Comparison of ENCODE assay signal across 8 cellular contexts in the genomic region with DNA sequence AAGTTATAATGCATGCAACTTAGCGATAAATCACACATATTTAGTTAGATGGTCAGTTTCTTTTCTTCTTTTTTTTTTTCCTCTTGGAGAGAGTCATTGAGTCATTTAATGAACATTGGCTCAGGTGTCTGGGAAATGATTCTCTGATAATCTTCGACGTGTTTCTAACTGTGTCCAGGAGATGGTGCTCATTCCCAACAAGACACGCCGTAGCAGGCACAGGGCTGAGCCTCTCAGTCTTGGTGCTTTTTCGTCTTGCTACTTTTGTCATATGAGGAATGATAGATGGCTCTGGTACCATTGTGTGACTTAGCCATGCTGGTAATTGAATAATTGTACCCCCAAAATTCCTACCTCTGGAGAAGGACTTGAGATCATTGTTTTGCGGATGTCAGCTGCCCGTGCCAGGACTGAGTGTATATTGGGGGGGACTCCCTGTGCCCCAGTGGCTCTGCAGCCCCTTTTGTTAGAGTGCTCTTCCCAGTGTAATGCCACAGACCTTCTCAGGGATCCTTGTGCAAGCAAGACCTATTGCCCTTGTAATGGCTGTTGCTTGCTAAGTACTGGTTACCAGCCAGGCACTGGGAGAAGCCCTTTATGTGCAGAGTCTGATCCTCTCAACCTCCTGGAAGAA.
DNase-seq lines count a peak whose midpoint lies in the region; ATAC-seq and TF ChIP-seq lines count a peak whose summit lies in the region.

No MANE protein-coding gene starts in this region.

- no peaks in the 10 kb centered on the region for H3K9me3 Mint-ChIP-seq in activated CD4-positive, alpha-beta T cell treated with anti-CD3 and anti-CD28 coated beads, Interleukin-2, amount 10 ng/mL, durations not matched to agents 24 days and 14 days

- H3K36me3 Mint-ChIP-seq in activated CD4-positive, alpha-beta T cell treated with anti-CD3 and anti-CD28 coated beads, Interleukin-2, amount 10 ng/mL, durations not matched to agents 24 days and 14 days (ENCODE audit: low read depth), result no peaks in the 10 kb centered on the region

- TF ChIP-seq POLR2A in Peyer's patch (IDR thresholded peaks at IDR 0.05), result no peak

- no peak overlapping the region for H3K27ac ChIP-seq in KMS-11
- no peak overlapping the region for H3K27ac ChIP-seq in Peyer's patch

- no peaks in the 10 kb centered on the region for H3K36me3 ChIP-seq in KMS-11 (ENCODE audit: insufficient read depth)
- H3K36me3 ChIP-seq in Peyer's patch, result no peaks in the 10 kb centered on the region

- no peak overlapping the region for H3K4me3 ChIP-seq in KMS-11 (IDR thresholded peaks at IDR 0.05; ENCODE audit: insufficient read depth, low read depth, low read length)
- no peak overlapping the region for H3K4me3 ChIP-seq in Peyer's patch
- no peak overlapping the region for H3K4me3 ChIP-seq in epithelial cell of proximal tubule (ENCODE audit: low read depth, low read length)

- TF ChIP-seq CTCF in KMS-11 (conservative IDR thresholded peaks at IDR 0.05; ENCODE audit: low read depth, low read length), result peak; percentile 81
- TF ChIP-seq CTCF in Peyer's patch (IDR thresholded peaks at IDR 0.05), result peak in 4 of 6 experiments; percentile 33 to 54 (median 50)
- TF ChIP-seq CTCF in epithelial cell of proximal tubule (conservative IDR thresholded peaks at IDR 0.05; ENCODE audit: low read depth, low read length), result peak; percentile 77

- H3K27me3 ChIP-seq in KMS-11 (ENCODE audit: insufficient read depth, low read depth) (no peaks in the 10 kb centered on the region), Peyer's patch (no peaks in the 10 kb centered on the region)

- no peaks in the 10 kb centered on the region for H4K20me1 ChIP-seq in KMS-11 (ENCODE audit: insufficient read depth)

- H3K27ac Mint-ChIP-seq in activated CD4-positive, alpha-beta T cell treated with anti-CD3 and anti-CD28 coated beads, Interleukin-2, amount 10 ng/mL, durations not matched to agents 24 days and 14 days, result no peak overlapping the region

- H3K9me3 ChIP-seq in Peyer's patch, result no peaks in the 10 kb centered on the region

- H2AFZ ChIP-seq in KMS-11 (ENCODE audit: low read depth), result no peak overlapping the region

- no peak overlapping the region for H3K4me2 ChIP-seq in KMS-11

- no peak overlapping the region for H3K4me3 Mint-ChIP-seq in activated CD4-positive, alpha-beta T cell treated with anti-CD3 and anti-CD28 coated beads, Interleukin-2, amount 10 ng/mL, durations not matched to agents 24 days and 14 days

- DNase-seq in activated CD4-positive, alpha-beta T cell treated with anti-CD3 and anti-CD28 coated beads, Interleukin-2, amount 50 U/mL, for 48 hours, result peak; percentile 13 to 16
- no peak for DNase-seq in activated CD4-positive, alpha-beta T cell treated with anti-CD3 and anti-CD28 coated beads, Interleukin-2, amount 10 ng/mL, durations not matched to agents 24 days and 14 days
- DNase-seq in Peyer's patch, result no peak
- DNase-seq in epithelial cell of proximal tubule (ENCODE audit: low read depth), result no peak
- DNase-seq in middle frontal gyrus (ENCODE audit: extremely low spot score, low spot score), result peak; percentile 74
- no peak for DNase-seq in posterior vena cava (ENCODE audit: low spot score)

- H3K4me1 ChIP-seq in KMS-11 (ENCODE audit: low read depth, poor library complexity, severe bottlenecking) (no peaks in the 10 kb centered on the region), Peyer's patch (no peaks in the 10 kb centered on the region)

- ATAC-seq in GM21723 (IDR thresholded peaks at IDR 0.05; ENCODE audit: unreplicated experiment), result peak; percentile 77

- no peak overlapping the region for H3K9ac ChIP-seq in KMS-11

- H3K79me2 ChIP-seq in KMS-11 (ENCODE audit: insufficient read depth, low read depth), result no peaks in the 10 kb centered on the region

- H3K27me3 Mint-ChIP-seq in activated CD4-positive, alpha-beta T cell treated with anti-CD3 and anti-CD28 coated beads, Interleukin-2, amount 10 ng/mL, durations not matched to agents 24 days and 14 days, result peaks cover 8% of the 10 kb centered on the region

- no peaks in the 10 kb centered on the region for H3K4me1 Mint-ChIP-seq in activated CD4-positive, alpha-beta T cell treated with anti-CD3 and anti-CD28 coated beads, Interleukin-2, amount 10 ng/mL, durations not matched to agents 24 days and 14 days

- intact Hi-C loops in activated CD4-positive, alpha-beta T cell treated with anti-CD3 and anti-CD28 coated beads, Interleukin-2, amount 10 ng/mL, durations not matched to agents 24 days and 14 days (cut with micrococcal nuclease), result loop anchor here (5.0 kb wide), 1 partner anchor 539 kb away; no protein-coding TSS in a partner anchor
- intact Hi-C loops in posterior vena cava (cut with DNase I), result loop anchor here (5.0 kb wide), 2 partner anchors 374 to 534 kb away; no protein-coding TSS in a partner anchor

Comparison
In these comparisons a context has a peak if more than half of its experiments do, and no peak if none do; other contexts are left out.
1. DNase-seq: peak in activated CD4-positive, alpha-beta T cell treated with anti-CD3 and anti-CD28 coated beads, Interleukin-2, amount 50 U/mL, for 48 hours (2 of 2) and middle frontal gyrus (single experiment); none in activated CD4-positive, alpha-beta T cell treated with anti-CD3 and anti-CD28 coated beads, Interleukin-2, amount 10 ng/mL, durations not matched to agents 24 days and 14 days (single experiment), Peyer's patch (0 of 3), epithelial cell of proximal tubule (single experiment) and posterior vena cava (single experiment).
2. Peak in every context shown above with its lines, with median percentiles within 50 percentile points of each other: CTCF ChIP-seq.